In the genomic region with DNA sequence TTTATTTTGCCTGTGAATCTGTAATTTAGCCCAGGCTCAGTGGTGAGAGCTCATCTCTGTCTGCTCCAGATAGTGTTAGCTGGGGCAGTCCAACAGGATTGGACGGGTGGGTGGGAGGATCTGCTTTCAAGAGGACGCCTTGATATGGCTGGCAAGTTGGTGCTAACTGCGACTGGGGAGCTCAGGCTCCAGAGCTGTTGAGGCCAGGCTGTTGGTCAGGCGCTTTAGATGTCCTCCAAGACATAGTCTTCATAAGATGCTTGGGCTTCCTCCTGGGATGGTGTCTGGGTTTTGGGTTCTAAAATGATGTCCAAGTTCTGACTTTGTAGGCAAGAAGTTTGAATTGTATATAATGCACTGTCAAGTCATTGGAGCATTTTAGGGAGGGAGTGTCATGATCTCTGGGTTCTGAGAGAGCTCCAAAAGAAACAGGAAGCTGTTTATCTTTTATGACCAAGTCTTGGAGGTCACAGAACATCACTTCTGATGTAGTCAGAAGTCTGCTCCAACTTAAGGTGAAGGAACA, we compare ENCODE assay signal across 1 cellular context.
A peak's percentile ranks its signal among the peaks of the same experiment; 100 is the strongest.
TF ChIP-seq lines count a peak whose summit lies in the region.

No MANE protein-coding gene starts in this region.

TF ChIP-seq in K562, 482 proteins besides CTCF, POLR2A, EP300 and RAD21 (continued from another document):
- no peak for TF ChIP-seq CREB5 (CRISPR knock-in tag; IDR thresholded peaks at IDR 0.05)
- no peak for TF ChIP-seq ZNF512 (tag; IDR thresholded peaks at IDR 0.05)
- peak; percentile 88; the same call in 1 of the 2 replicates for TF ChIP-seq NFRKB (IDR thresholded peaks at IDR 0.05; ENCODE audit: low read depth)
- peak; percentile 66 for TF ChIP-seq TEAD4 (IDR thresholded peaks at IDR 0.05; ENCODE audit: low read length)
- no peak for TF ChIP-seq TEAD4 (CRISPR knock-in tag; IDR thresholded peaks at IDR 0.05; ENCODE audit: borderline replicate concordance)
- TF ChIP-seq CHAMP1 (IDR thresholded peaks at IDR 0.05): peak; percentile 43; the same call in 1 of the 2 replicates
- TF ChIP-seq ZNF24 (IDR thresholded peaks at IDR 0.05): no peak
- TF ChIP-seq MEF2D (tag; conservative IDR thresholded peaks at IDR 0.05; ENCODE audit: low read depth): no peak
- TF ChIP-seq CREB3L1 (IDR thresholded peaks at IDR 0.05; ENCODE audit: borderline replicate concordance, low read depth): peak; percentile 62; the same call in 1 of the 2 replicates
- TF ChIP-seq HDAC1 (IDR thresholded peaks at IDR 0.05): peak in 1 of 2 experiments; percentile 49; a peak in 1 of 4 replicates
- TF ChIP-seq NR0B1 (IDR thresholded peaks at IDR 0.05; ENCODE audit: partially characterized antibody): no peak
- peak; percentile 35 to 51 for TF ChIP-seq KDM1A (IDR thresholded peaks at IDR 0.05)
- TF ChIP-seq, protein P1, sequence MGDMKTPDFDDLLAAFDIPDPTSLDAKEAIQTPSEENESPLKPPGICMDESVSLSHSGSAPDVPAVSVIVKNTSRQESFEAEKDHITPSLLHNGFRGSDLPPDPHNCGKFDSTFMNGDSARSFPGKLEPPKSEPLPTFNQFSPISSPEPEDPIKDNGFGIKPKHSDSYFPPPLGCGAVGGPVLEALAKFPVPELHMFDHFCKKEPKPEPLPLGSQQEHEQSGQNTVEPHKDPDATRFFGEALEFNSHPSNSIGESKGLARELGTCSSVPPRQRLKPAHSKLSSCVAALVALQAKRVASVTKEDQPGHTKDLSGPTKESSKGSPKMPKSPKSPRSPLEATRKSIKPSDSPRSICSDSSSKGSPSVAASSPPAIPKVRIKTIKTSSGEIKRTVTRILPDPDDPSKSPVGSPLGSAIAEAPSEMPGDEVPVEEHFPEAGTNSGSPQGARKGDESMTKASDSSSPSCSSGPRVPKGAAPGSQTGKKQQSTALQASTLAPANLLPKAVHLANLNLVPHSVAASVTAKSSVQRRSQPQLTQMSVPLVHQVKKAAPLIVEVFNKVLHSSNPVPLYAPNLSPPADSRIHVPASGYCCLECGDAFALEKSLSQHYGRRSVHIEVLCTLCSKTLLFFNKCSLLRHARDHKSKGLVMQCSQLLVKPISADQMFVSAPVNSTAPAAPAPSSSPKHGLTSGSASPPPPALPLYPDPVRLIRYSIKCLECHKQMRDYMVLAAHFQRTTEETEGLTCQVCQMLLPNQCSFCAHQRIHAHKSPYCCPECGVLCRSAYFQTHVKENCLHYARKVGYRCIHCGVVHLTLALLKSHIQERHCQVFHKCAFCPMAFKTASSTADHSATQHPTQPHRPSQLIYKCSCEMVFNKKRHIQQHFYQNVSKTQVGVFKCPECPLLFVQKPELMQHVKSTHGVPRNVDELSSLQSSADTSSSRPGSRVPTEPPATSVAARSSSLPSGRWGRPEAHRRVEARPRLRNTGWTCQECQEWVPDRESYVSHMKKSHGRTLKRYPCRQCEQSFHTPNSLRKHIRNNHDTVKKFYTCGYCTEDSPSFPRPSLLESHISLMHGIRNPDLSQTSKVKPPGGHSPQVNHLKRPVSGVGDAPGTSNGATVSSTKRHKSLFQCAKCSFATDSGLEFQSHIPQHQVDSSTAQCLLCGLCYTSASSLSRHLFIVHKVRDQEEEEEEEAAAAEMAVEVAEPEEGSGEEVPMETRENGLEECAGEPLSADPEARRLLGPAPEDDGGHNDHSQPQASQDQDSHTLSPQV (IDR thresholded peaks at IDR 0.05): peak; percentile 83
- 0 out of 4 replicates have a peak, but pooled peaks of 1 of the 2 experiments have one; percentile 41 for TF ChIP-seq ARNT (IDR thresholded peaks at IDR 0.05)
- TF ChIP-seq POLR2H (tag; IDR thresholded peaks at IDR 0.05; ENCODE audit: low read depth): peak; percentile 52; the same call in 1 of the 2 replicates
- peak; percentile 63 for TF ChIP-seq CBFA2T2 (conservative IDR thresholded peaks at IDR 0.05)
- TF ChIP-seq RCOR1 (IDR thresholded peaks at IDR 0.05; ENCODE audit: borderline replicate concordance in 1 of 2, low read depth in 2 of 2, low read length in 2 of 2): peak in 1 of 2 experiments; percentile 66; a peak in 3 of 4 replicates
- TF ChIP-seq SMAD4 (CRISPR knock-in tag; conservative IDR thresholded peaks at IDR 0.05): peak; percentile 76
- TF ChIP-seq TCF3 (CRISPR knock-in tag; IDR thresholded peaks at IDR 0.05): peak; percentile 77
- TF ChIP-seq NCOR1 (IDR thresholded peaks at IDR 0.05): peak; percentile 68
- TF ChIP-seq TRIM25 (IDR thresholded peaks at IDR 0.05; ENCODE audit: borderline replicate concordance): no peak
- peak; percentile 86 for TF ChIP-seq DPF2 (IDR thresholded peaks at IDR 0.05)
- TF ChIP-seq JUN (IDR thresholded peaks at IDR 0.05; ENCODE audit: borderline replicate concordance, low read depth, low read length): 0 out of 2 replicates have a peak, but pooled peaks have one; percentile 16
- no peak for TF ChIP-seq JUN (CRISPR knock-in tag; IDR thresholded peaks at IDR 0.05; ENCODE audit: borderline replicate concordance)
- peak; percentile 84 for TF ChIP-seq CBFA2T3 (IDR thresholded peaks at IDR 0.05)
- TF ChIP-seq JUND (IDR thresholded peaks at IDR 0.05; ENCODE audit: borderline replicate concordance, low read depth, low read length): peak; percentile 51
- TF ChIP-seq JUND (tag; IDR thresholded peaks at IDR 0.05; ENCODE audit: borderline replicate concordance, low read depth, low read length): no peak; the same call in 1 of the 3 replicates
- peak; percentile 50; the same call in 1 of the 2 replicates for TF ChIP-seq PKNOX1 (IDR thresholded peaks at IDR 0.05)
- TF ChIP-seq MYC (IDR thresholded peaks at IDR 0.05; ENCODE audit: low read depth, low read length): peak; percentile 32; the same call in 1 of the 2 replicates
- no peak for TF ChIP-seq MYC (CRISPR knock-in tag; IDR thresholded peaks at IDR 0.05; ENCODE audit: borderline replicate concordance, low read depth)
- peak; percentile 51 for TF ChIP-seq NR2C1 (IDR thresholded peaks at IDR 0.05)
- peak; percentile 70 for TF ChIP-seq NR2C1 (tag; IDR thresholded peaks at IDR 0.05)
- TF ChIP-seq CREM (IDR thresholded peaks at IDR 0.05; ENCODE audit: low read depth): peak; percentile 32; the same call in 1 of the 2 replicates
